Comparison of ENCODE assay signal across 8 cellular contexts in the genomic region with DNA sequence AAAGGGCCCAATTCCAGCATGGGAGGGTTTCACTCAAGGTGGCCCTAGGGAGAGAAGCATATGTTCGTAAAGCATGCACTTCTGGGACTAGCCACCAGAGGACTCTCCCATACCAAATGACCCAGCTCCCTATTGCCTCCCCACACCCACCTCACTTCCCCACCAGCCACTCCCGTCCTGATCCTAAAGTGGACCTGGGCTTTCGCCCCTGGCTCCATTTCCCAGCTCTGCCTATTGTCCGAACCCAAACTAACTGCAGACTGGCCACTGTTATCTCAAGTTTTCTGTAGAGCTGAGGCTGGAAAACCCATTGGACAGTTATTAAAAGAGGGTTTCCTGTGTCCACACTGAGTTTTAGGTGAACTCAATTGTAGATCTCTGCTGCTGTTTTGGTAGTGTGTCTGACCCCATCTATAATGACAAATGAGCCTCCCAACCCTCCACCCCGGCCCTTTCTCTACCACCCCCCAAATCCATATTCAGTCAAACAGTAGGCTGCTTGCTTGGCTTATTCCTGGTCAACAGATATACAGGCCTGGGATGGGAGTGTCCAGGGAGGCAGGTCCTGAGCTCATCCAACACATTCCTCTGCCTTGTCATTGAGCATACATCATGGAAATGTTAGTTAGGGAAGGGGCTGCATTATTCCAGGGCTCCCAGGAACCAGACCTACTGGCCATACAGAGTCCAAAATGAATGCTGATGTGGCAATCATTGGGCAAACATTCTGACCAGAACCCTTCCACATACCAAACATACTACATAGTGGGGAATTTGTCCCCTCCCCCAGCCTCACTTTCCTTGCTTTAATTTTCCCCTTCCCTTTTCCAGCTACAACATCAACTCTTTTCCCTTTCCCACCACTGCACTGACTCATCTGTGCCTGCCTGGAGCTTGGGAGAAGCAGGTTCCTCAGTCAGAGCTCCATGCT. TPM values are rescaled to one million over a fixed set of nuclear protein-coding genes. Genes with fewer than 3 reads are reported as not detected.
DNase-seq lines count a peak whose midpoint lies in the region; ATAC-seq and TF ChIP-seq lines count a peak whose summit lies in the region.

No MANE protein-coding gene starts in this region.

- no peaks in the 10 kb centered on the region for H3K9me2 ChIP-seq in SU-DHL-6 (replicated peaks; ENCODE audit: insufficient read depth, low read length)

- no peaks in the 10 kb centered on the region for H3K9me3 ChIP-seq in HAP-1
- no peaks in the 10 kb centered on the region for H3K9me3 ChIP-seq in SU-DHL-6 (ENCODE audit: insufficient read depth, low read length)
- no peaks in the 10 kb centered on the region for H3K9me3 ChIP-seq in lung (ENCODE audit: control insufficient read depth in 2 of 2, insufficient read depth in 1 of 2, low read length in 1 of 2)
- H3K9me3 ChIP-seq in suprapubic skin = no peaks in the 10 kb centered on the region

- TF ChIP-seq CTCF in LNCaP clone FGC (IDR thresholded peaks at IDR 0.05; ENCODE audit: control insufficient read depth, extremely low read depth, insufficient read depth) (peak; percentile 87), SU-DHL-6 (IDR thresholded peaks at IDR 0.05; ENCODE audit: insufficient read depth, low read length, poor library complexity, severe bottlenecking) (peak; percentile 28), lung (IDR thresholded peaks at IDR 0.05; ENCODE audit: control extremely low read depth, extremely low read depth) (peak; percentile 79), suprapubic skin (IDR thresholded peaks at IDR 0.05) (peak; percentile 84 to 90)

- H3K27ac ChIP-seq in SU-DHL-6 (ENCODE audit: low read depth, low read length) (no peak overlapping the region), lung (ENCODE audit: low read depth in 1 of 2, low read length in 1 of 2) (peak overlapping the region in 1 of 2 donors; percentile 33), suprapubic skin (no peak overlapping the region)

- no peak overlapping the region for H3K9ac ChIP-seq in SU-DHL-6 (ENCODE audit: low read length)

- H3F3A ChIP-seq in SU-DHL-6 (ENCODE audit: insufficient read depth) = no peaks in the 10 kb centered on the region

- H3K4me1 ChIP-seq in HAP-1 (no peaks in the 10 kb centered on the region; the same call in 1 of the 2 replicates), lung (ENCODE audit: control insufficient read depth in 2 of 2, insufficient read depth in 2 of 2, low read length in 2 of 2) (peaks cover 0 to 10% of the 10 kb centered on the region in 2 donors), suprapubic skin (peaks cover 23% of the 10 kb centered on the region)

- no peaks in the 10 kb centered on the region for H3K36me3 ChIP-seq in HAP-1 (replicated peaks)
- H3K36me3 ChIP-seq in SU-DHL-6 (ENCODE audit: low read length) = no peaks in the 10 kb centered on the region
- H3K36me3 ChIP-seq in lung (ENCODE audit: control insufficient read depth in 2 of 2, insufficient read depth in 2 of 2, low read length in 2 of 2) = no peaks in the 10 kb centered on the region
- no peaks in the 10 kb centered on the region for H3K36me3 ChIP-seq in suprapubic skin

- in situ Hi-C loops in HAP-1 (cut with MboI; ENCODE audit: low sequenced_read_pairs) = loop anchor here (5.0 to 25.0 kb wide), 3 partner anchors 283 to 751 kb away; a partner anchor contains a TSS

- H3K79me2 ChIP-seq in SU-DHL-6 (ENCODE audit: insufficient read depth, low read length) = no peaks in the 10 kb centered on the region

- no peaks in the 10 kb centered on the region for H4K20me1 ChIP-seq in SU-DHL-6 (ENCODE audit: low read depth, low read length)

- no peak overlapping the region for H3K4me2 ChIP-seq in SU-DHL-6 (ENCODE audit: low read depth, low read length, poor library complexity, severe bottlenecking)

- no peak overlapping the region for H3K4me3 ChIP-seq in HAP-1
- H3K4me3 ChIP-seq in LNCaP clone FGC (ENCODE audit: low read depth, low read length) = no peak overlapping the region
- no peak overlapping the region for H3K4me3 ChIP-seq in SU-DHL-6 (ENCODE audit: insufficient read depth, low read length, poor library complexity, severe bottlenecking)
- H3K4me3 ChIP-seq in lung = no peak overlapping the region
- no peak overlapping the region for H3K4me3 ChIP-seq in suprapubic skin

- no peak overlapping the region for H2AFZ ChIP-seq in SU-DHL-6 (ENCODE audit: low read depth, low read length, severe bottlenecking)

- TF ChIP-seq POLR2A in suprapubic skin (IDR thresholded peaks at IDR 0.05) = no peak

- peak; percentile 3 for DNase-seq in activated naive CD4-positive, alpha-beta T cell treated with Interleukin-2 at 50 U/mL for 16 hours
- no peak for DNase-seq in activated naive CD4-positive, alpha-beta T cell treated with anti-CD3 and anti-CD28 coated beads, Interleukin-2, amount 50 U/mL, for 16 hours
- DNase-seq in HAP-1 (ENCODE audit: low spot score in 2 of 2) (peak; percentile 63 to 80), LNCaP clone FGC (ENCODE audit: low read depth) (no peak), dermis blood vessel endothelial cell (peak; percentile 96), lung (ENCODE audit: low spot score) (peak; percentile 74), suprapubic skin (ENCODE audit: low spot score in 2 of 2) (peak; percentile 82 to 83)

- 18 to 19% methylated on average over 5 of the region's 5 CpGs for WGBS in lung, 2 donors
- 22% methylated on average over 5 of the region's 5 CpGs for WGBS in suprapubic skin

- no peak for TF ChIP-seq EP300 in suprapubic skin (IDR thresholded peaks at IDR 0.05)

- ATAC-seq in lung (ENCODE audit: insufficient read depth, low FRiP score) = peak; percentile 82

- H3K27me3 ChIP-seq in HAP-1 (ENCODE audit: low read depth) (no peaks in the 10 kb centered on the region), SU-DHL-6 (ENCODE audit: low read length) (no peaks in the 10 kb centered on the region), lung (ENCODE audit: control insufficient read depth, insufficient read depth) (no peaks in the 10 kb centered on the region), suprapubic skin (peaks cover 2% of the 10 kb centered on the region)

RNA-seq across cellular contexts. Expression of a gene that starts 59.2 kb away (rescaled TPM):
- total RNA-seq in dermis blood vessel endothelial cell = 113 and 177 TPM in 2 replicates
- total RNA-seq in lung = 1 to 10 TPM in 1 of 2 donors, under 1 TPM in 1; 1.00 to 1.0 TPM
- polyA plus RNA-seq in lung = under 1 TPM; 0.21 to 0.33 TPM
- 1 to 10 TPM; 2.8 to 6.8 (median 4.3) TPM for total RNA-seq in suprapubic skin

Comparison
In these comparisons a context has a peak if more than half of its experiments do, and no peak if none do; other contexts are left out.
1. DNase-seq: peak in activated naive CD4-positive, alpha-beta T cell treated with Interleukin-2 at 50 U/mL for 16 hours (single experiment), HAP-1 (2 of 2), dermis blood vessel endothelial cell (single experiment), lung (single experiment) and suprapubic skin (2 of 2); none in activated naive CD4-positive, alpha-beta T cell treated with anti-CD3 and anti-CD28 coated beads, Interleukin-2, amount 50 U/mL, for 16 hours (single experiment) and LNCaP clone FGC (single experiment).
2. CTCF ChIP-seq: peak in every context shown above with its lines; median percentile 87 in LNCaP clone FGC; 87 in suprapubic skin; 79 in lung; 28 in SU-DHL-6.
3. RNA of a gene that starts 59.2 kb away (total RNA-seq): 113 to 177 TPM in dermis blood vessel endothelial cell; 2.8 to 6.8 TPM in suprapubic skin and 1.00 to 1.0 TPM in lung; every median in the first group is over 10 times any median in the second.